ENCODE assay signal across 1 cellular context in genomic region chr15:84747423-84748273, GRCh38.
TF ChIP-seq lines count a peak whose summit lies in the region.

No MANE protein-coding gene starts in this region.

TF ChIP-seq in HepG2, 621 proteins besides CTCF, POLR2A, EP300 and RAD21 (continued from another document and continues in another):
- TF ChIP-seq ZNF142 (CRISPR knock-in tag; IDR thresholded peaks at IDR 0.05) (peak; percentile 94), HNRNPK (IDR thresholded peaks at IDR 0.05; ENCODE audit: low read depth, low read length, poor library complexity, severe bottlenecking) (no peak), JUN (CRISPR knock-in tag; IDR thresholded peaks at IDR 0.05) (no peak), MED1 (CRISPR knock-in tag; IDR thresholded peaks at IDR 0.05) (no peak), MEF2D (CRISPR knock-in tag; IDR thresholded peaks at IDR 0.05) (peak; percentile 76), ZNF563 (CRISPR knock-in tag; IDR thresholded peaks at IDR 0.05) (no peak), ZBTB14 (CRISPR knock-in tag; IDR thresholded peaks at IDR 0.05) (no peak), MXD3 (CRISPR knock-in tag; IDR thresholded peaks at IDR 0.05) (0 out of 2 replicates have a peak, but pooled peaks have one; percentile 18), NR2F1 (CRISPR knock-in tag; IDR thresholded peaks at IDR 0.05) (no peak), MIER2 (CRISPR knock-in tag; IDR thresholded peaks at IDR 0.05) (no peak), ARID4A (CRISPR knock-in tag; IDR thresholded peaks at IDR 0.05; ENCODE audit: borderline replicate concordance) (peak; percentile 82), ZBTB21 (CRISPR knock-in tag; IDR thresholded peaks at IDR 0.05) (no peak), RBAK (CRISPR knock-in tag; IDR thresholded peaks at IDR 0.05) (no peak), ZNF18 (CRISPR knock-in tag; IDR thresholded peaks at IDR 0.05; ENCODE audit: insufficient replicate concordance) (no peak), TP53 (CRISPR knock-in tag; conservative IDR thresholded peaks at IDR 0.05) (no peak), TEAD3 (CRISPR knock-in tag; optimal IDR thresholded peaks at IDR 0.05; ENCODE audit: borderline replicate concordance) (peak; percentile 24), IRF9 (CRISPR knock-in tag; IDR thresholded peaks at IDR 0.05; ENCODE audit: borderline replicate concordance) (peak; percentile 46; the same call in 1 of the 2 replicates), SUZ12 (IDR thresholded peaks at IDR 0.05; ENCODE audit: low read depth, low read length) (no peak), PRDM15 (CRISPR knock-in tag; IDR thresholded peaks at IDR 0.05) (no peak), ZNF639 (CRISPR knock-in tag; conservative IDR thresholded peaks at IDR 0.05) (no peak), ZNF326 (CRISPR knock-in tag; IDR thresholded peaks at IDR 0.05; ENCODE audit: borderline replicate concordance) (no peak), DMAP1 (CRISPR knock-in tag; IDR thresholded peaks at IDR 0.05) (peak; percentile 80), ZNF468 (CRISPR knock-in tag; IDR thresholded peaks at IDR 0.05) (0 out of 2 replicates have a peak, but pooled peaks have one; percentile 33)
